ENCODE assay signal across 15 cellular contexts in genomic region chr17:742147-742793, GRCh38. TPM values are rescaled to one million over a fixed set of nuclear protein-coding genes. Genes with fewer than 3 reads are reported as not detected.
DNase-seq lines count a peak whose midpoint lies in the region; ATAC-seq, FAIRE-seq and TF ChIP-seq lines count a peak whose summit lies in the region.
"Had no signal": no experiment of that assay in that cellular context is flagged by ENCODE, and none has a peak within 500 bp of the region (broad histone marks: within the 10 kb centered on the region; RNA-seq: fewer than 3 reads in every experiment).

No MANE protein-coding gene starts in this region.

- H3K9me3 Mint-ChIP-seq in CD4-positive, alpha-beta T cell, result no peaks in the 10 kb centered on the region
- no peaks in the 10 kb centered on the region for H3K9me3 Mint-ChIP-seq in nephron progenitor cell

- no peaks in the 10 kb centered on the region for H3K9me1 ChIP-seq in K562 (ENCODE audit: control insufficient read depth, insufficient read depth, low read length)

- H3K79me2 ChIP-seq in K562 (ENCODE audit: control insufficient read depth, insufficient read depth, low read length), result peaks cover 21% of the 10 kb centered on the region

- POLR2A ChIA-PET in CD4-positive, alpha-beta T cell (lab: Charles Lee), result interaction anchor here (0.9 kb wide), 1 partner anchor 39 kb away, joined by 3 read pairs; no protein-coding TSS in a partner anchor
- POLR2A ChIA-PET in HEK293 (lab: Yijun Ruan, JAX), result interaction anchor here (0.6 to 1.0 kb wide), 2 partner anchors 9 to 10 kb away, joined by 3 read pairs; no protein-coding TSS in a partner anchor
- POLR2A ChIA-PET in K562 (lab: Yijun Ruan, JAX), result interaction anchor here (0.6 to 1.2 kb wide), 3 partner anchors 9 to 410 kb away, joined by 3 read pairs; no protein-coding TSS in a partner anchor

- no peak for ATAC-seq in CD4-positive, alpha-beta T cell (ENCODE audit: poor library complexity)
- no peak; the same call in 2 of the 3 replicates for ATAC-seq in K562
- ATAC-seq in GM21619 (IDR thresholded peaks at IDR 0.05; ENCODE audit: unreplicated experiment), result no peak

- CTCF ChIA-PET in CD4-positive, alpha-beta T cell (lab: Charles Lee), result no interaction called here
- CTCF ChIA-PET in HEK293 (lab: Yijun Ruan, JAX) (no interaction called here), K562 (lab: Yijun Ruan, JAX; ENCODE audit: low intra/inter-chr PET ratio) (no interaction called here)

- no peak for TF ChIP-seq POLR2A in K562 (conservative IDR thresholded peaks at IDR 0.05)

- no peaks in the 10 kb centered on the region for H3K4me1 ChIP-seq in HEK293 (ENCODE audit: control insufficient read depth, insufficient read depth, low read length)
- H3K4me1 ChIP-seq in K562 (replicated peaks in 1 of 2; ENCODE audit: control insufficient read depth in 2 of 2, insufficient read depth in 2 of 2, low read length in 2 of 2), result peaks cover 0 to 4% of the 10 kb centered on the region in 2 experiments; a peak in 1 of 5 replicates

- H3K4me2 ChIP-seq in K562 (ENCODE audit: insufficient read depth, low read length), result no peak overlapping the region

- no peak for TF ChIP-seq CTCF in CD4-positive, alpha-beta T cell (IDR thresholded peaks at IDR 0.05)
- TF ChIP-seq CTCF in HEK293 (tag by site-specific recombination; IDR thresholded peaks at IDR 0.05) (peak; percentile 26; the same call in 1 of the 2 replicates), K562 (IDR thresholded peaks at IDR 0.05 in 2 of 3, conservative IDR thresholded peaks at IDR 0.05 in 1 of 3; ENCODE audit: insufficient read depth in 2 of 3, low read depth in 1 of 3, low read length in 3 of 3) (no peak), nephron progenitor cell (IDR thresholded peaks at IDR 0.05) (no peak)

- no peak for FAIRE-seq in K562 (lab: Jason Lieb, UNC)
- FAIRE-seq: GM18507 had no signal

- no peaks in the 10 kb centered on the region for H3K27me3 ChIP-seq in CD4-positive, alpha-beta T cell (ENCODE audit: control insufficient read depth, insufficient read depth, low read length)
- H3K27me3 ChIP-seq in K562 (ENCODE audit: control insufficient read depth in 2 of 2, insufficient read depth in 2 of 2, low read length in 2 of 2), result no peaks in the 10 kb centered on the region

- intact Hi-C loops in CD4-positive, alpha-beta T cell (cut with DNase I, micrococcal nuclease), result no loop called here
- intact Hi-C loops in K562 (cut with micrococcal nuclease), result no loop called here

- peaks cover 15% of the 10 kb centered on the region for H4K20me1 ChIP-seq in K562 (replicated peaks; ENCODE audit: control insufficient read depth, insufficient read depth, low read length)

- DNase-seq in CD4-positive, alpha-beta T cell, result no peak
- no peak for DNase-seq in K562 (ENCODE audit: extremely low read depth in 1 of 4, low spot score in 3 of 4)
- DNase-seq in nephron progenitor cell, result no peak
- DNase-seq in SK-N-DZ (ENCODE audit: low spot score), result no peak
- no peak for DNase-seq in ureter (ENCODE audit: low spot score)
- DNase-seq: DMS153, EL, NCI-H1105 treated with DMSO at 0.1 percent for 48 hours, NCI-H187 treated with DMSO at 0.1 percent for 48 hours, NCI-H2171, NCI-H446 treated with DMSO at 0.1 percent for 48 hours, NCI-H82 had no signal

- H3K4me3 ChIP-seq in HEK293 (ENCODE audit: low read depth, low read length), result no peak overlapping the region
- H3K4me3 ChIP-seq in K562, result no peak overlapping the region

- H3K9ac ChIP-seq in K562 (ENCODE audit: insufficient read depth in 1 of 2, low read depth in 2 of 2, low read length in 2 of 2), result 0 out of 4 replicates have a peak overlapping the region, but pooled peaks of 1 of the 2 experiments have one; percentile 28

- H3K36me3 Mint-ChIP-seq in CD4-positive, alpha-beta T cell (ENCODE audit: low read depth), result peaks cover 26% of the 10 kb centered on the region
- H3K36me3 Mint-ChIP-seq in nephron progenitor cell (ENCODE audit: low read depth), result peaks cover 88% of the 10 kb centered on the region

- TF ChIP-seq RAD21 in K562 (CRISPR knock-in tag; conservative IDR thresholded peaks at IDR 0.05 in 1 of 2, IDR thresholded peaks at IDR 0.05 in 1 of 2), result no peak

- no peak overlapping the region for H2AFZ ChIP-seq in K562 (ENCODE audit: low read depth, low read length)

- peak overlapping the region; percentile 20 for H3K27ac Mint-ChIP-seq in CD4-positive, alpha-beta T cell
- peak overlapping the region; percentile 73 for H3K27ac Mint-ChIP-seq in nephron progenitor cell

- H3K27ac ChIP-seq in CD4-positive, alpha-beta T cell (ENCODE audit: low read depth, low read length), result no peak overlapping the region
- H3K27ac ChIP-seq in HEK293 (ENCODE audit: extremely low read depth, low read depth, low read length), result no peak overlapping the region; the same call in 1 of the 2 replicates
- no peak overlapping the region for H3K27ac ChIP-seq in K562 (ENCODE audit: extremely low read depth, low read depth, low read length)

- peaks cover 8% of the 10 kb centered on the region for H3K4me1 Mint-ChIP-seq in CD4-positive, alpha-beta T cell (ENCODE audit: low read depth)
- H3K4me1 Mint-ChIP-seq in nephron progenitor cell, result no peaks in the 10 kb centered on the region

- TF ChIP-seq EP300 in K562 (IDR thresholded peaks at IDR 0.05; ENCODE audit: low read length), result no peak

- no peaks in the 10 kb centered on the region for H3K9me3 ChIP-seq in CD4-positive, alpha-beta T cell (ENCODE audit: control insufficient read depth, low read length)
- H3K9me3 ChIP-seq in HEK293 (ENCODE audit: control insufficient read depth, insufficient read depth, low read depth, low read length) (no peaks in the 10 kb centered on the region), K562 (replicated peaks; ENCODE audit: control insufficient read depth, insufficient read depth, low read depth, low read length) (no peaks in the 10 kb centered on the region)

- peaks cover 36 to 93% of the 10 kb centered on the region in 2 experiments for H3K36me3 ChIP-seq in HEK293 (ENCODE audit: control insufficient read depth in 2 of 2, insufficient read depth in 1 of 2, low read length in 2 of 2)
- peaks cover 83% of the 10 kb centered on the region for H3K36me3 ChIP-seq in K562 (ENCODE audit: control insufficient read depth, insufficient read depth, low read length)

- no TSS peak for BruUV-seq in K562 (replicated peaks; lab: Mats Ljungman, UMichigan)

- no peak overlapping the region for H3K4me3 Mint-ChIP-seq in CD4-positive, alpha-beta T cell
- H3K4me3 Mint-ChIP-seq in nephron progenitor cell, result no peak overlapping the region

- in situ Hi-C loops in K562 (cut with MboI), result no loop called here

- WGBS in K562 (ENCODE audit: insufficient coverage, low coverage, missing lambda C conversion rate), result 98% methylated on average over 11 of the region's 11 CpGs

- H3K27me3 Mint-ChIP-seq in CD4-positive, alpha-beta T cell, result no peaks in the 10 kb centered on the region
- H3K27me3 Mint-ChIP-seq in nephron progenitor cell (ENCODE audit: low read depth, poor library complexity), result peaks cover 7% of the 10 kb centered on the region

RNA-seq across cellular contexts. Expression of gene GEMIN4, which starts 9.8 kb away (rescaled TPM):
- 10 to 100 TPM; 16.0 to 18.0 TPM for total RNA-seq in CD4-positive, alpha-beta T cell
- 30.0 and 64.9 TPM in 2 replicates for total RNA-seq in K562 (2011; cell fraction: chromatin; rRNA removed; ENCODE audit: low replicate concordance)
- total RNA-seq in K562 (2011; cell fraction: nucleolus; rRNA removed), result 36.8 and 49.5 TPM in 2 replicates
- 43.7 and 49.5 TPM in 2 replicates for total RNA-seq in K562 (2011; cell fraction: nucleoplasm; rRNA removed)
- 16.7 and 25.3 TPM in 2 replicates for total RNA-seq in K562 (2014; rRNA removed)
- total RNA-seq in K562 (2014; rRNA removed; fragmentation: Illumina TruSeq; extraction: Trizol), result 6.3 and 8.6 TPM in 2 replicates
- 9.4 and 10.5 TPM in 2 replicates for total RNA-seq in K562 (2015; rRNA removed; fragmentation: Illumina TruSeq; extraction: Trizol)
- total RNA-seq in K562 (2021), result 36.6 and 38.5 TPM in 2 replicates
- 10.8 and 23.4 TPM in 2 replicates for polyA plus RNA-seq in K562 (2011; rRNA removed)
- 9.8 and 21.2 TPM in 2 replicates for polyA plus RNA-seq in K562 (2011; cell fraction: cytosol; rRNA removed)
- 22.9 and 38.2 TPM in 2 replicates for polyA plus RNA-seq in K562 (2011; cell fraction: nucleus; rRNA removed)
- polyA plus RNA-seq in K562 (2012), result 20.2 and 21.9 TPM in 2 replicates
- polyA plus RNA-seq in K562 (2014; fragmentation: Illumina TruSeq; extraction: Trizol), result 32.1 and 42.5 TPM in 2 replicates
- 1 to 10 TPM; 1.8 to 2.3 TPM for polyA plus RNA-seq in K562 (2014; fragmentation: Nextera tagmentation; extraction: Ambion mirVana)
- polyA plus RNA-seq in K562 (2014; rRNA removed), result 14.3 and 15.8 TPM in 2 replicates
- polyA minus RNA-seq in K562 (2011; rRNA and poly(A)+ RNA removed), result 12.4 and 15.3 TPM in 2 replicates
- 13.9 and 15.2 TPM in 2 replicates for polyA minus RNA-seq in K562 (2011; cell fraction: cytosol; rRNA and poly(A)+ RNA removed)
- polyA minus RNA-seq in K562 (2011; cell fraction: nucleus; rRNA and poly(A)+ RNA removed), result 18.6 and 25.3 TPM in 2 replicates
- 14.3 and 19.6 TPM in 2 replicates for polyA plus RNA-seq in SK-N-DZ (2014; cell fraction: cytosol; rRNA removed)
- 10.7 and 13.6 TPM in 2 replicates for polyA plus RNA-seq in SK-N-DZ (2014; cell fraction: nucleus; rRNA removed)
- total RNA-seq in ureter, result 26.7 TPM

RNA-seq across cellular contexts. Expression of gene TLCD3A, which starts 9.9 kb away (rescaled TPM):
- total RNA-seq in CD4-positive, alpha-beta T cell, result under 1 TPM; 0.63 to 0.75 TPM
- total RNA-seq in K562 (2011; cell fraction: chromatin; rRNA removed; ENCODE audit: low replicate concordance), result 11.0 and 24.6 TPM in 2 replicates
- 20.4 and 25.5 TPM in 2 replicates for total RNA-seq in K562 (2011; cell fraction: nucleolus; rRNA removed)
- total RNA-seq in K562 (2011; cell fraction: nucleoplasm; rRNA removed), result 20.2 and 23.2 TPM in 2 replicates
- total RNA-seq in K562 (2014; rRNA removed) (7.9 and 10.8 TPM in 2 replicates), K562 (2014; rRNA removed; fragmentation: Illumina TruSeq; extraction: Trizol) (5.6 and 6.5 TPM in 2 replicates), K562 (2015; rRNA removed; fragmentation: Illumina TruSeq; extraction: Trizol) (6.9 and 7.1 TPM in 2 replicates), K562 (2021) (8.7 and 9.3 TPM in 2 replicates), ureter (38.3 TPM)
- polyA plus RNA-seq in K562 (2011; rRNA removed) (11.9 and 13.5 TPM in 2 replicates), K562 (2014; fragmentation: Illumina TruSeq; extraction: Trizol) (8.2 and 9.4 TPM in 2 replicates), K562 (2014; fragmentation: Nextera tagmentation; extraction: Ambion mirVana) (1 to 10 TPM; 1.3 to 1.7 TPM), K562 (2014; rRNA removed) (7.3 and 9.4 TPM in 2 replicates)
- polyA plus RNA-seq in K562 (2011; cell fraction: cytosol; rRNA removed), result 16.7 and 24.3 TPM in 2 replicates
- polyA plus RNA-seq in K562 (2011; cell fraction: nucleus; rRNA removed), result 8.0 and 11.5 TPM in 2 replicates
- polyA plus RNA-seq in K562 (2012), result 9.3 and 10.4 TPM in 2 replicates
- polyA minus RNA-seq in K562 (2011; rRNA and poly(A)+ RNA removed), result 12.4 and 20.2 TPM in 2 replicates
- 10.1 and 10.3 TPM in 2 replicates for polyA minus RNA-seq in K562 (2011; cell fraction: cytosol; rRNA and poly(A)+ RNA removed)
- polyA minus RNA-seq in K562 (2011; cell fraction: nucleus; rRNA and poly(A)+ RNA removed), result 4.4 and 5.2 TPM in 2 replicates
- polyA plus RNA-seq in SK-N-DZ (2014; cell fraction: cytosol; rRNA removed), result 11.3 and 14.6 TPM in 2 replicates
- 10.8 and 18.1 TPM in 2 replicates for polyA plus RNA-seq in SK-N-DZ (2014; cell fraction: nucleus; rRNA removed)

RNA-seq across cellular contexts. Expression of gene VPS53, which starts 27.6 kb away (rescaled TPM):
- 10 to 100 TPM; 54.0 to 57.0 TPM for total RNA-seq in CD4-positive, alpha-beta T cell
- total RNA-seq in K562 (2011; cell fraction: chromatin; rRNA removed; ENCODE audit: low replicate concordance), result 76.4 and 103 TPM in 2 replicates
- total RNA-seq in K562 (2011; cell fraction: nucleolus; rRNA removed), result 32.6 and 35.0 TPM in 2 replicates
- 47.7 and 52.4 TPM in 2 replicates for total RNA-seq in K562 (2011; cell fraction: nucleoplasm; rRNA removed)
- total RNA-seq in K562 (2014; rRNA removed), result 4.9 and 9.1 TPM in 2 replicates
- 6.9 and 7.1 TPM in 2 replicates for total RNA-seq in K562 (2014; rRNA removed; fragmentation: Illumina TruSeq; extraction: Trizol)
- 8.1 and 8.3 TPM in 2 replicates for total RNA-seq in K562 (2015; rRNA removed; fragmentation: Illumina TruSeq; extraction: Trizol)
- 27.5 and 29.1 TPM in 2 replicates for total RNA-seq in K562 (2021)
- 9.9 and 12.4 TPM in 2 replicates for polyA plus RNA-seq in K562 (2011; rRNA removed)
- 7.0 and 8.0 TPM in 2 replicates for polyA plus RNA-seq in K562 (2011; cell fraction: cytosol; rRNA removed)
- 16.7 and 18.6 TPM in 2 replicates for polyA plus RNA-seq in K562 (2011; cell fraction: nucleus; rRNA removed)
- polyA plus RNA-seq in K562 (2012), result 9.9 and 17.0 TPM in 2 replicates
- 8.3 and 8.8 TPM in 2 replicates for polyA plus RNA-seq in K562 (2014; fragmentation: Illumina TruSeq; extraction: Trizol)
- polyA plus RNA-seq in K562 (2014; fragmentation: Nextera tagmentation; extraction: Ambion mirVana), result 1 to 10 TPM in 1 of 2 experiments, under 1 TPM in 1; 0.90 to 1.3 TPM
- 6.0 and 8.2 TPM in 2 replicates for polyA plus RNA-seq in K562 (2014; rRNA removed)
- 45.0 and 68.4 TPM in 2 replicates for polyA minus RNA-seq in K562 (2011; rRNA and poly(A)+ RNA removed)
- 22.6 and 24.3 TPM in 2 replicates for polyA minus RNA-seq in K562 (2011; cell fraction: cytosol; rRNA and poly(A)+ RNA removed)
- polyA minus RNA-seq in K562 (2011; cell fraction: nucleus; rRNA and poly(A)+ RNA removed), result 30.6 and 48.9 TPM in 2 replicates
- polyA plus RNA-seq in SK-N-DZ (2014; cell fraction: cytosol; rRNA removed), result 4.2 and 8.1 TPM in 2 replicates
- polyA plus RNA-seq in SK-N-DZ (2014; cell fraction: nucleus; rRNA removed), result 3.5 and 13.4 TPM in 2 replicates
- total RNA-seq in ureter, result 126 TPM

RNA-seq across cellular contexts. Expression of gene GLOD4, which starts 39.8 kb away (rescaled TPM):
- 10 to 100 TPM; 88.0 to 89.3 TPM for total RNA-seq in CD4-positive, alpha-beta T cell
- total RNA-seq in K562 (2011; cell fraction: chromatin; rRNA removed; ENCODE audit: low replicate concordance), result 41.8 and 82.0 TPM in 2 replicates
- 22.0 and 26.6 TPM in 2 replicates for total RNA-seq in K562 (2011; cell fraction: nucleolus; rRNA removed)
- total RNA-seq in K562 (2011; cell fraction: nucleoplasm; rRNA removed), result 56.0 and 74.9 TPM in 2 replicates
- 45.3 and 52.0 TPM in 2 replicates for total RNA-seq in K562 (2014; rRNA removed)
- total RNA-seq in K562 (2014; rRNA removed; fragmentation: Illumina TruSeq; extraction: Trizol), result 52.7 and 61.4 TPM in 2 replicates
- total RNA-seq in K562 (2015; rRNA removed; fragmentation: Illumina TruSeq; extraction: Trizol), result 49.8 and 54.6 TPM in 2 replicates
- total RNA-seq in K562 (2021), result 55.2 and 64.9 TPM in 2 replicates
- 45.6 and 65.9 TPM in 2 replicates for polyA plus RNA-seq in K562 (2011; rRNA removed)
- polyA plus RNA-seq in K562 (2011; cell fraction: cytosol; rRNA removed), result 17.8 and 37.4 TPM in 2 replicates
- 33.7 and 46.6 TPM in 2 replicates for polyA plus RNA-seq in K562 (2011; cell fraction: nucleus; rRNA removed)
- 47.2 and 69.3 TPM in 2 replicates for polyA plus RNA-seq in K562 (2012)
- 67.2 and 67.6 TPM in 2 replicates for polyA plus RNA-seq in K562 (2014; fragmentation: Illumina TruSeq; extraction: Trizol)
- 100 to 1,000 TPM in 1 of 2 experiments, 10 to 100 TPM in 1; 62.3 to 109 TPM for polyA plus RNA-seq in K562 (2014; fragmentation: Nextera tagmentation; extraction: Ambion mirVana)
- 69.2 and 81.7 TPM in 2 replicates for polyA plus RNA-seq in K562 (2014; rRNA removed)
- polyA minus RNA-seq in K562 (2011; rRNA and poly(A)+ RNA removed), result 42.2 and 59.2 TPM in 2 replicates
- 14.0 and 15.5 TPM in 2 replicates for polyA minus RNA-seq in K562 (2011; cell fraction: cytosol; rRNA and poly(A)+ RNA removed)
- 12.1 and 17.2 TPM in 2 replicates for polyA minus RNA-seq in K562 (2011; cell fraction: nucleus; rRNA and poly(A)+ RNA removed)
- 187 and 222 TPM in 2 replicates for polyA plus RNA-seq in SK-N-DZ (2014; cell fraction: cytosol; rRNA removed)
- polyA plus RNA-seq in SK-N-DZ (2014; cell fraction: nucleus; rRNA removed), result 98.0 and 116 TPM in 2 replicates
- total RNA-seq in ureter, result 72.4 TPM

RNA-seq across cellular contexts. Expression of gene MRM3, which starts 39.9 kb away (rescaled TPM):
- total RNA-seq in CD4-positive, alpha-beta T cell, result 10 to 100 TPM; 40.8 to 44.1 TPM
- total RNA-seq in K562 (2011; cell fraction: chromatin; rRNA removed; ENCODE audit: low replicate concordance), result 19.2 and 25.8 TPM in 2 replicates
- total RNA-seq in K562 (2011; cell fraction: nucleolus; rRNA removed), result 44.0 and 47.0 TPM in 2 replicates
- total RNA-seq in K562 (2011; cell fraction: nucleoplasm; rRNA removed), result 23.2 and 27.1 TPM in 2 replicates
- 24.8 and 40.6 TPM in 2 replicates for total RNA-seq in K562 (2014; rRNA removed)
- total RNA-seq in K562 (2014; rRNA removed; fragmentation: Illumina TruSeq; extraction: Trizol), result 16.4 and 19.4 TPM in 2 replicates
- 18.3 and 19.5 TPM in 2 replicates for total RNA-seq in K562 (2015; rRNA removed; fragmentation: Illumina TruSeq; extraction: Trizol)
- total RNA-seq in K562 (2021), result 21.2 and 23.0 TPM in 2 replicates
- 19.0 and 23.5 TPM in 2 replicates for polyA plus RNA-seq in K562 (2011; rRNA removed)
- polyA plus RNA-seq in K562 (2011; cell fraction: cytosol; rRNA removed), result 15.6 and 17.3 TPM in 2 replicates
- 13.2 and 17.1 TPM in 2 replicates for polyA plus RNA-seq in K562 (2011; cell fraction: nucleus; rRNA removed)
- polyA plus RNA-seq in K562 (2012), result 11.2 and 20.0 TPM in 2 replicates
- 13.6 and 18.1 TPM in 2 replicates for polyA plus RNA-seq in K562 (2014; fragmentation: Illumina TruSeq; extraction: Trizol)
- polyA plus RNA-seq in K562 (2014; fragmentation: Nextera tagmentation; extraction: Ambion mirVana), result 1 to 10 TPM; 2.4 to 3.7 TPM
- 19.4 and 24.4 TPM in 2 replicates for polyA plus RNA-seq in K562 (2014; rRNA removed)
- 21.9 and 22.4 TPM in 2 replicates for polyA minus RNA-seq in K562 (2011; rRNA and poly(A)+ RNA removed)
- polyA minus RNA-seq in K562 (2011; cell fraction: cytosol; rRNA and poly(A)+ RNA removed), result 12.9 and 13.9 TPM in 2 replicates
- polyA minus RNA-seq in K562 (2011; cell fraction: nucleus; rRNA and poly(A)+ RNA removed), result 18.4 and 26.4 TPM in 2 replicates
- 27.9 and 32.4 TPM in 2 replicates for polyA plus RNA-seq in SK-N-DZ (2014; cell fraction: cytosol; rRNA removed)
- polyA plus RNA-seq in SK-N-DZ (2014; cell fraction: nucleus; rRNA removed), result 15.7 and 21.7 TPM in 2 replicates
- 10.7 TPM for total RNA-seq in ureter
